ENCODE assay signal across 13 cellular contexts in the genomic region with DNA sequence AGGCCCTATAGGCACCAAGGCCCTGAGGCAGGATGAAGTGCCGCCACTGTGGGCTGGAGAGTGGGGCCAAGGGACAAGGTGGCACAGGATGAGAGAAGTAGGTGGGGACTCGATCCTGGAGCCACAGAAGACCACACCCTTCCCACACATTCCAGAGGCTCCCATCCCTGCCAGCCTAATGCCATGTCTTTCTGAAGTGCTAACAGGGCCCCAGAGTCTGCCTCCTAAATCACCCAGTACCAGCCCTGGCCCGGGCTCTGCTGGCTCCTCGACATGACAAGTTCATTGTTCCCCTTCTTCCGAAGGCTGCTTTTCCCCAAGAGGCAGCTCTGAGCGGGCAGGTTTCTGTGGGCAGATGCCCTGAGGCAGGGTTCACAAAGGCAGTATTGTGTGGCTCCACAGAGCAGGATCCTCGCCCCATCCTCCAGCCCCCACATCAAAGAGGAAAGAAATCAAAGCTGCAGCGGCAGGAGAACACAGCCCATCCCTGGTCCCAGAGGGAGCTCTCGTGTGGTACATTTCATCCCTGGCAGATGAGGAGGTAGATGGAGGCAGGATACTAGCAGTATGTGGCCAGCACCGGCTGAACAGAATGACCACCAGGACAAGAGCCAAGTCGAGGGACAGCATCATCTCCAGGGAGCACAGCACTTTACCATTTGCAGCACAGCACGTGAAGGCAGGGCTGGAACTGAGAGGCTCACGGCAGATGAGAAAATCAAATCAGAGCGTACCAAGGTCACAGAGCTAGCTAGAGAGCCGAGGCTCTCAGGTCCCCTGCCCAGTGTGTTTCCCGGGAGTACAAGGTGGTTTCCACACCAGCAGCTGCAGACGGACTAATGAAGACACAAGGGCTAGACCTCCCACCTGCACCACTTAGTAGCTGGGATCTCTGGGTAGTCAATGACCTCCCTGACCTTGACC.
A peak's percentile ranks its signal among the peaks of the same experiment; 100 is the strongest.
DNase-seq lines count a peak whose midpoint lies in the region; ATAC-seq, FAIRE-seq and TF ChIP-seq lines count a peak whose summit lies in the region.
"Had no signal": no experiment of that assay in that cellular context is flagged by ENCODE, and none has a peak within 500 bp of the region (broad histone marks: within the 10 kb centered on the region; RNA-seq: fewer than 3 reads in every experiment).

No MANE protein-coding gene starts in this region.

- BruUV-seq in HepG2 (replicated peaks; lab: Mats Ljungman, UMichigan), result TSS peak; percentile 66

- no peaks in the 10 kb centered on the region for H3K36me3 ChIP-seq in HepG2 (replicated peaks in 1 of 2; ENCODE audit: control insufficient read depth in 1 of 2, insufficient read depth in 2 of 2, low read length in 2 of 2)

- no peak overlapping the region for H2AFZ ChIP-seq in HepG2 (ENCODE audit: low read length)

- H3K4me3 Mint-ChIP-seq in brain, result peak overlapping the region in 1 of 5 experiments; percentile 12
- no peak overlapping the region for H3K4me3 Mint-ChIP-seq in naive thymus-derived CD8-positive, alpha-beta T cell
- no peak overlapping the region for H3K4me3 Mint-ChIP-seq in activated T-cell treated with anti-CD3 and anti-CD28 coated beads, Interleukin-2, amount 50 U/mL, for 24 hours
- H3K4me3 Mint-ChIP-seq: activated T-helper 1 cell treated with anti-CD3 and anti-CD28 coated beads, Interleukin-12 subunit alpha, Interleukin-12 subunit beta, Interleukin-2, Interleukin-4 antibody, amounts not matched to agents 30 ng/mL and 10 ng/mL and 1 ng/mL, durations not matched to agents 14 hours and 24 hours and 36 hours had no signal

- H3K9me3 Mint-ChIP-seq in brain, result peaks cover 2 to 5% (median 4%) of the 10 kb centered on the region in 5 experiments
- peaks cover 0 to 3% (median 0%) of the 10 kb centered on the region in 9 donors for H3K9me3 Mint-ChIP-seq in naive thymus-derived CD8-positive, alpha-beta T cell
- no peaks in the 10 kb centered on the region for H3K9me3 Mint-ChIP-seq in activated T-cell treated with anti-CD3 and anti-CD28 coated beads, Interleukin-2, amount 50 U/mL, for 24 hours
- H3K9me3 Mint-ChIP-seq: activated T-helper 1 cell treated with anti-CD3 and anti-CD28 coated beads, Interleukin-12 subunit alpha, Interleukin-12 subunit beta, Interleukin-2, Interleukin-4 antibody, amounts not matched to agents 30 ng/mL and 10 ng/mL and 1 ng/mL, durations not matched to agents 14 hours and 24 hours and 36 hours had no signal

- TF ChIP-seq EP300 in HepG2 (IDR thresholded peaks at IDR 0.05; ENCODE audit: low read depth in 2 of 2, low read length in 2 of 2) (peak; percentile 42 to 86; a peak in 3 of 4 replicates), HepG2 (CRISPR knock-in tag; IDR thresholded peaks at IDR 0.05; ENCODE audit: borderline replicate concordance) (peak; percentile 84)

- H3K36me3 Mint-ChIP-seq in brain, result no peaks in the 10 kb centered on the region
- H3K36me3 Mint-ChIP-seq in naive thymus-derived CD8-positive, alpha-beta T cell, result no peaks in the 10 kb centered on the region
- H3K36me3 Mint-ChIP-seq in activated T-cell treated with anti-CD3 and anti-CD28 coated beads, Interleukin-2, amount 50 U/mL, for 24 hours (ENCODE audit: low read depth), result no peaks in the 10 kb centered on the region

- H3K27me3 Mint-ChIP-seq in brain, result no peaks in the 10 kb centered on the region
- H3K27me3 Mint-ChIP-seq in naive thymus-derived CD8-positive, alpha-beta T cell, result peaks cover 0 to 3% (median 0%) of the 10 kb centered on the region in 5 donors
- H3K27me3 Mint-ChIP-seq in activated T-cell treated with anti-CD3 and anti-CD28 coated beads, Interleukin-2, amount 50 U/mL, for 24 hours, result no peaks in the 10 kb centered on the region

- peak overlapping the region; percentile 97 for H3K27ac ChIP-seq in HepG2 (ENCODE audit: extremely low read length, insufficient read depth, low read length)
- H3K27ac ChIP-seq: epithelial cell of prostate had no signal

- peak overlapping the region in 3 of 5 experiments; percentile 40 to 76 (median 49) for H3K27ac Mint-ChIP-seq in brain
- H3K27ac Mint-ChIP-seq in naive thymus-derived CD8-positive, alpha-beta T cell, result peak overlapping the region in 4 of 10 donors; percentile 18 to 79 (median 44)
- H3K27ac Mint-ChIP-seq in activated T-cell treated with anti-CD3 and anti-CD28 coated beads, Interleukin-2, amount 50 U/mL, for 24 hours, result no peak overlapping the region
- H3K27ac Mint-ChIP-seq: activated T-helper 1 cell treated with anti-CD3 and anti-CD28 coated beads, Interleukin-12 subunit alpha, Interleukin-12 subunit beta, Interleukin-2, Interleukin-4 antibody, amounts not matched to agents 30 ng/mL and 10 ng/mL and 1 ng/mL, durations not matched to agents 14 hours and 24 hours and 36 hours had no signal

- in situ Hi-C loops in HepG2 (cut with HindIII; ENCODE audit: extremely low pct_ligation_motif_present, low pct_unique_long_range_greater_than_20kb), result loop anchor here (5.0 kb wide), 1 partner anchor 35 kb away; no protein-coding TSS in a partner anchor

- peak; percentile 81 for FAIRE-seq in HepG2 (lab: Jason Lieb, UNC)
- no peak for FAIRE-seq in H54 (lab: Jason Lieb, UNC)

- H3K27me3 ChIP-seq in HepG2 (ENCODE audit: control insufficient read depth in 1 of 2, insufficient read depth in 2 of 2, low read length in 2 of 2), result no peaks in the 10 kb centered on the region

- ATAC-seq in HepG2, result peak; percentile 85
- ATAC-seq in naive thymus-derived CD8-positive, alpha-beta T cell, result no peak

- H3K4me1 ChIP-seq in HepG2 (ENCODE audit: insufficient read depth, low read length), result peaks cover 73% of the 10 kb centered on the region

- DNase-seq in A172 (ENCODE audit: low spot score), result peak; percentile 12
- peak; percentile 66 for DNase-seq in HT1080 (ENCODE audit: low read depth)
- DNase-seq in HepG2 (ENCODE audit: low spot score), result peak; percentile 93
- DNase-seq in cardiac septum (ENCODE audit: low spot score), result no peak
- DNase-seq in H54 (ENCODE audit: insufficient read length, low spot score), result no peak
- no peak for DNase-seq in naive thymus-derived CD8-positive, alpha-beta T cell
- DNase-seq in activated T-cell treated with anti-CD3 and anti-CD28 coated beads, Interleukin-2, amount 50 U/mL, for 24 hours, result no peak
- DNase-seq: activated CD4-positive, alpha-beta T cell treated with anti-CD3 and anti-CD28 coated beads for 1 hour; NCI-H524 treated with DMSO at 0.1 percent for 48 hours had no signal

- no peak for TF ChIP-seq CTCF in brain (conservative IDR thresholded peaks at IDR 0.05)
- TF ChIP-seq CTCF in HepG2 (CRISPR knock-in tag; IDR thresholded peaks at IDR 0.05), result peak; percentile 61

- H3K4me1 Mint-ChIP-seq in brain, result peaks cover 15% of the 10 kb centered on the region
- H3K4me1 Mint-ChIP-seq in naive thymus-derived CD8-positive, alpha-beta T cell, result peaks cover 0 to 8% (median 3%) of the 10 kb centered on the region in 4 donors
- H3K4me1 Mint-ChIP-seq in activated T-cell treated with anti-CD3 and anti-CD28 coated beads, Interleukin-2, amount 50 U/mL, for 24 hours (ENCODE audit: low read depth), result no peaks in the 10 kb centered on the region

- POLR2A ChIA-PET in HepG2 (lab: Yijun Ruan, JAX), result interaction anchor here (0.5 to 2.6 kb wide), 28 partner anchors 10 to 1126 kb away, joined by 3 to 48 read pairs (median 6); a partner anchor contains a TSS
- POLR2A ChIA-PET in naive thymus-derived CD8-positive, alpha-beta T cell (lab: Charles Lee), result no interaction called here

- 0 out of 2 replicates have a peak, but pooled peaks have one; percentile 5 for TF ChIP-seq RAD21 in HepG2 (CRISPR knock-in tag; IDR thresholded peaks at IDR 0.05)

- no peaks in the 10 kb centered on the region for H3K9me3 ChIP-seq in HepG2 (ENCODE audit: low read length)

- intact Hi-C loops in HepG2 (cut with micrococcal nuclease; ENCODE audit: unreplicated experiment), result no loop called here
- intact Hi-C loops in cardiac septum (cut with DNase I), result no loop called here

- H3K79me2 ChIP-seq in HepG2 (ENCODE audit: insufficient read depth, low read length), result no peaks in the 10 kb centered on the region

- peak overlapping the region; percentile 88 for H3K4me2 ChIP-seq in HepG2 (ENCODE audit: low read depth, low read length)

- no peaks in the 10 kb centered on the region for H4K20me1 ChIP-seq in HepG2 (ENCODE audit: insufficient read depth, low read length)

- H3K4me3 ChIP-seq in HepG2 (replicated peaks in 1 of 3; ENCODE audit: insufficient read depth in 1 of 3, low read depth in 2 of 3, low read length in 3 of 3), result peak overlapping the region; percentile 31 to 66 (median 35); a peak in 5 of 6 replicates
- H3K4me3 ChIP-seq: skin epidermis had no signal

- CTCF ChIA-PET in HepG2 (lab: Yijun Ruan, JAX; ENCODE audit: low intra/inter-chr PET ratio, low total read pairs), result no interaction called here

- H3K9ac ChIP-seq in HepG2 (ENCODE audit: insufficient read depth, low read depth, low read length), result peak overlapping the region; percentile 58

- WGBS in HepG2 (ENCODE audit: low lambda C conversion rate), result 0% methylated on average over 14 of the region's 17 CpGs

- TF ChIP-seq POLR2A in HepG2 (IDR thresholded peaks at IDR 0.05; ENCODE audit: insufficient read depth in 1 of 2, low read depth in 2 of 2, low read length in 2 of 2) (peak in 1 of 2 experiments; percentile 49; a peak in 1 of 4 replicates), H54 (IDR thresholded peaks at IDR 0.05; ENCODE audit: low read depth, low read length) (no peak)

TF ChIP-seq in HepG2, 621 proteins besides CTCF, POLR2A, EP300 and RAD21 (continues in another document):
- no peak for TF ChIP-seq ZNF850 (CRISPR knock-in tag; conservative IDR thresholded peaks at IDR 0.05)
- peak; percentile 3 for TF ChIP-seq YY1 (IDR thresholded peaks at IDR 0.05; ENCODE audit: insufficient read depth, insufficient replicate concordance, low read depth, low read length)
- TF ChIP-seq, protein P1, sequence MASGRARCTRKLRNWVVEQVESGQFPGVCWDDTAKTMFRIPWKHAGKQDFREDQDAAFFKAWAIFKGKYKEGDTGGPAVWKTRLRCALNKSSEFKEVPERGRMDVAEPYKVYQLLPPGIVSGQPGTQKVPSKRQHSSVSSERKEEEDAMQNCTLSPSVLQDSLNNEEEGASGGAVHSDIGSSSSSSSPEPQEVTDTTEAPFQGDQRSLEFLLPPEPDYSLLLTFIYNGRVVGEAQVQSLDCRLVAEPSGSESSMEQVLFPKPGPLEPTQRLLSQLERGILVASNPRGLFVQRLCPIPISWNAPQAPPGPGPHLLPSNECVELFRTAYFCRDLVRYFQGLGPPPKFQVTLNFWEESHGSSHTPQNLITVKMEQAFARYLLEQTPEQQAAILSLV (CRISPR knock-in tag; IDR thresholded peaks at IDR 0.05; ENCODE audit: borderline replicate concordance), result peak; percentile 50; the same call in 1 of the 2 replicates
- peak; percentile 83 for TF ChIP-seq HMG20A (CRISPR knock-in tag; IDR thresholded peaks at IDR 0.05; ENCODE audit: borderline replicate concordance)
- peak; percentile 55 for TF ChIP-seq CBX1 (IDR thresholded peaks at IDR 0.05; ENCODE audit: low read depth)
- no peak for TF ChIP-seq ZSCAN9 (CRISPR knock-in tag; IDR thresholded peaks at IDR 0.05; ENCODE audit: borderline replicate concordance)
- TF ChIP-seq FOXM1 (CRISPR knock-in tag; IDR thresholded peaks at IDR 0.05), result no peak
- TF ChIP-seq ZNF205 (CRISPR knock-in tag; IDR thresholded peaks at IDR 0.05), result no peak; the same call in 1 of the 2 replicates
- no peak for TF ChIP-seq U2AF2 (IDR thresholded peaks at IDR 0.05; ENCODE audit: low read depth, low read length)
- no peak for TF ChIP-seq ONECUT2 (CRISPR knock-in tag; IDR thresholded peaks at IDR 0.05)
- peak; percentile 66 for TF ChIP-seq DNMT3B (CRISPR knock-in tag; conservative IDR thresholded peaks at IDR 0.05)

Comparison
In these comparisons a context has a peak if more than half of its experiments do, and no peak if none do; other contexts are left out.
1. DNase-seq: peak in A172 (single experiment), HT1080 (single experiment) and HepG2 (single experiment); none in cardiac septum (single experiment), H54 (single experiment), naive thymus-derived CD8-positive, alpha-beta T cell (0 of 10) and activated T-cell treated with anti-CD3 and anti-CD28 coated beads, Interleukin-2, amount 50 U/mL, for 24 hours (single experiment).